In the genomic region with DNA sequence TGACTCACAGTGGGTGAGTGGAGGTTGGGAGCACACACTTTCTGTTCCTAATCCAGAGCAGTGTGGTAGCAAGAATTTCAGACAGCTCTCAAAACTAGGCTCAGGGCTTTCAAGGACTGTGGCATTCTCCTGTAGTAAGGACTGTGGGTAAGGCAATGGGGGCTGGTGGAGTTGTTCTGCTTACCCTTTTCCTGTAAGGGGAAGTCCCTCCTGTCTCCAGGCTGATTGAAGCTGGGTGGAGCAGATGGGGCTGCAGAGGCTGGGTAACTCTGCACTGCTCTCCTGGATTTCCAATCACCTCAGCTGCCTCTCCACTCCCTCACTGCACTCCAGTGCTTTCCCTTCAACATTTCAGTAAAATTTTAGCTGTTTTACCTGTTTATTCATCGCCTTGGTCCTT, we compare ENCODE assay signal across 9 cellular contexts. TPM values are rescaled to one million over a fixed set of nuclear protein-coding genes. Genes with fewer than 3 reads are reported as not detected.
"Had no signal": no experiment of that assay in that cellular context is flagged by ENCODE, and none has a peak within 500 bp of the region (broad histone marks: within the 10 kb centered on the region; RNA-seq: fewer than 3 reads in every experiment).

No MANE protein-coding gene starts in this region.

RNA-seq across cellular contexts. Expression of a gene that starts 44.6 kb away (rescaled TPM):
- total RNA-seq: activated T-cell treated with anti-CD3 and anti-CD28 coated beads, Interleukin-2, amount 50 U/mL, for 4 hours; activated T-helper 1 cell treated with anti-CD3 and anti-CD28 coated beads, Interleukin-12 subunit alpha, Interleukin-12 subunit beta, Interleukin-2, Interleukin-4 antibody, amounts not matched to agents 30 ng/mL and 10 ng/mL and 1 ng/mL, durations not matched to agents 14 hours and 24 hours and 36 hours; adrenal gland; aorta; ascending aorta; body of pancreas; bronchial epithelial cell; cardiac septum; chondrocyte had no signal
